In genomic region chr22:39454385-39454871, GRCh38 we compare ENCODE assay signal across 10 cellular contexts. TPM values are rescaled to one million over a fixed set of nuclear protein-coding genes. Genes with fewer than 3 reads are reported as not detected.
A peak's percentile ranks its signal among the peaks of the same experiment; 100 is the strongest.
DNase-seq lines count a peak whose midpoint lies in the region; TF ChIP-seq lines count a peak whose summit lies in the region.
"Had no signal": no experiment of that assay in that cellular context is flagged by ENCODE, and none has a peak within 500 bp of the region (broad histone marks: within the 10 kb centered on the region; RNA-seq: fewer than 3 reads in every experiment).

No MANE protein-coding gene starts in this region.

- H3K4me1 Mint-ChIP-seq in Calu3 (ENCODE audit: low read depth, unreplicated experiment) (peaks cover 29% of the 10 kb centered on the region), progenitor cell of endocrine pancreas (ENCODE audit: low read depth) (peaks cover 22% of the 10 kb centered on the region)

- H3K36me3 ChIP-seq in SJSA1: no peaks in the 10 kb centered on the region

- intact Hi-C loops in Calu3 (cut with micrococcal nuclease; ENCODE audit: unreplicated experiment): no loop called here

- H3K4me1 ChIP-seq in SJSA1 (replicated peaks): peaks cover 32% of the 10 kb centered on the region

- CTCF ChIA-PET in Calu3 (lab: Charles Lee): interaction anchor here (0.9 kb wide), 1 partner anchor 17 kb away, joined by 3 read pairs; no protein-coding TSS in a partner anchor

- H3K4me3 Mint-ChIP-seq in Calu3 (ENCODE audit: low read depth, unreplicated experiment) (no peak overlapping the region), progenitor cell of endocrine pancreas (ENCODE audit: low read depth) (peak overlapping the region; percentile 32)

- H3K9me3 Mint-ChIP-seq in Calu3 (ENCODE audit: low read depth, unreplicated experiment): no peaks in the 10 kb centered on the region
- H3K9me3 Mint-ChIP-seq in progenitor cell of endocrine pancreas (ENCODE audit: low read depth): no peaks in the 10 kb centered on the region

- no peak for TF ChIP-seq CTCF in Calu3 (IDR thresholded peaks at IDR 0.05; ENCODE audit: unreplicated experiment)
- no peak for TF ChIP-seq CTCF in fibroblast of pulmonary artery (IDR thresholded peaks at IDR 0.05; ENCODE audit: low read length, missing control alignments)
- no peak for TF ChIP-seq CTCF in progenitor cell of endocrine pancreas (IDR thresholded peaks at IDR 0.05; ENCODE audit: unreplicated experiment)

- peak; percentile 38 for DNase-seq in Calu3
- peak; percentile 60 to 62 for DNase-seq in SJSA1 (ENCODE audit: low read depth in 1 of 2, low spot score in 2 of 2)
- DNase-seq in fibroblast of pulmonary artery (ENCODE audit: low read depth): peak; percentile 29
- DNase-seq in progenitor cell of endocrine pancreas (ENCODE audit: low spot score, unreplicated experiment): no peak
- DNase-seq in putamen (ENCODE audit: low spot score): no peak
- DNase-seq in NCI-H510A (lab: John Stamatoyannopoulos, UW): no peak
- DNase-seq in superior temporal gyrus (ENCODE audit: extremely low spot score): no peak
- DNase-seq in NCI-H2227 treated with DMSO at 0.1 percent for 48 hours (lab: John Stamatoyannopoulos, UW): no peak
- DNase-seq: NCI-H524 treated with DMSO at 0.1 percent for 48 hours, SW 1271 had no signal

- no peaks in the 10 kb centered on the region for H3K9me3 ChIP-seq in SJSA1 (replicated peaks)

- no TSS peak for BruUV-seq in Calu3 (replicated peaks; lab: Mats Ljungman, UMichigan)

- H3K27me3 ChIP-seq in SJSA1 (replicated peaks): peaks cover 17% of the 10 kb centered on the region

- peaks cover under 1% of the 10 kb centered on the region for H3K36me3 Mint-ChIP-seq in Calu3 (ENCODE audit: insufficient read depth, unreplicated experiment)
- H3K36me3 Mint-ChIP-seq in progenitor cell of endocrine pancreas (ENCODE audit: insufficient read depth): no peaks in the 10 kb centered on the region

- H3K27ac Mint-ChIP-seq in Calu3 (ENCODE audit: unreplicated experiment) (peak overlapping the region; percentile 29), progenitor cell of endocrine pancreas (peak overlapping the region; percentile 85)

- H3K4me3 ChIP-seq in SJSA1: no peak overlapping the region
- no peak overlapping the region for H3K4me3 ChIP-seq in fibroblast of pulmonary artery (replicated peaks; ENCODE audit: low read depth, low read length)

- H3K27ac ChIP-seq in SJSA1: no peak overlapping the region

- H3K27me3 Mint-ChIP-seq in Calu3 (ENCODE audit: unreplicated experiment) (peaks cover 43% of the 10 kb centered on the region), progenitor cell of endocrine pancreas (peaks cover 11% of the 10 kb centered on the region)

RNA-seq across cellular contexts. Expression of gene MGAT3, which starts 2.4 kb away (rescaled TPM):
- total RNA-seq in Calu3 (2022) (33.0 and 51.5 TPM in 2 replicates), progenitor cell of endocrine pancreas (28.8 and 32.7 TPM in 2 replicates)
- total RNA-seq in SJSA1 (2014; rRNA removed; shearing (Covaris generic)): 3.9 and 4.3 TPM in 2 replicates

RNA-seq across cellular contexts. Expression of gene MIEF1, which starts 47.7 kb away (rescaled TPM):
- 39.2 and 44.3 TPM in 2 replicates for total RNA-seq in Calu3 (2022)
- 20.9 and 22.9 TPM in 2 replicates for total RNA-seq in SJSA1 (2014; rRNA removed; shearing (Covaris generic))
- 30.5 and 32.4 TPM in 2 replicates for total RNA-seq in progenitor cell of endocrine pancreas

RNA-seq across cellular contexts. Expression of gene TAB1, which starts 54.8 kb away (rescaled TPM):
- total RNA-seq in Calu3 (2022) (31.8 and 34.6 TPM in 2 replicates), progenitor cell of endocrine pancreas (31.2 and 40.6 TPM in 2 replicates)
- 9.7 and 33.3 TPM in 2 replicates for total RNA-seq in SJSA1 (2014; rRNA removed; shearing (Covaris generic))

Comparison
In these comparisons a context has a peak if more than half of its experiments do, and no peak if none do; other contexts are left out.
1. DNase-seq: peak in Calu3 (single experiment), SJSA1 (2 of 2) and fibroblast of pulmonary artery (single experiment); none in progenitor cell of endocrine pancreas (single experiment), putamen (single experiment), NCI-H510A (single experiment), superior temporal gyrus (single experiment) and NCI-H2227 treated with DMSO at 0.1 percent for 48 hours (single experiment).